In genomic region chr11:61816736-61817455, GRCh38 we compare ENCODE assay signal across 1 cellular context.
TF ChIP-seq lines count a peak whose summit lies in the region.

Gene FADS1, minus strand, starts transcription at chr11:61817003. Its CDS starts 74 bp downstream, at chr11:61816929.

TF ChIP-seq in HepG2, 621 proteins besides CTCF, POLR2A, EP300 and RAD21 (continued from another document and continues in another):
- TF ChIP-seq MYPOP (CRISPR knock-in tag; IDR thresholded peaks at IDR 0.05) (peak; percentile 95), ZNF44 (CRISPR knock-in tag; IDR thresholded peaks at IDR 0.05) (no peak), THAP9 (CRISPR knock-in tag; IDR thresholded peaks at IDR 0.05; ENCODE audit: borderline replicate concordance) (peak; percentile 63; the same call in 1 of the 2 replicates), ZNF570 (CRISPR knock-in tag; IDR thresholded peaks at IDR 0.05; ENCODE audit: borderline replicate concordance) (peak; percentile 84; the same call in 1 of the 2 replicates), HHEX (CRISPR knock-in tag; IDR thresholded peaks at IDR 0.05) (no peak), ZNF598 (CRISPR knock-in tag; IDR thresholded peaks at IDR 0.05; ENCODE audit: borderline replicate concordance) (peak; percentile 59; the same call in 1 of the 2 replicates), KDM2A (CRISPR knock-in tag; IDR thresholded peaks at IDR 0.05; ENCODE audit: borderline replicate concordance, low read depth) (peak; percentile 95), SIN3A (IDR thresholded peaks at IDR 0.05; ENCODE audit: borderline replicate concordance, low read depth, low read length) (peak; percentile 35; the same call in 1 of the 2 replicates), ZBTB42 (CRISPR knock-in tag; IDR thresholded peaks at IDR 0.05) (no peak), SAP130 (CRISPR knock-in tag; IDR thresholded peaks at IDR 0.05; ENCODE audit: low read depth) (peak; percentile 89), NRL (CRISPR knock-in tag; IDR thresholded peaks at IDR 0.05; ENCODE audit: borderline replicate concordance) (peak; percentile 62; the same call in 1 of the 2 replicates), REST (IDR thresholded peaks at IDR 0.05; ENCODE audit: borderline replicate concordance in 1 of 2, low read depth in 1 of 2, low read length in 2 of 2) (no peak), IKZF1 (IDR thresholded peaks at IDR 0.05) (no peak), ATM (IDR thresholded peaks at IDR 0.05; ENCODE audit: borderline replicate concordance) (no peak), CCAR2 (optimal IDR thresholded peaks at IDR 0.05; ENCODE audit: low read depth, low read length) (no peak), PAF1 (CRISPR knock-in tag; IDR thresholded peaks at IDR 0.05) (no peak), ZMYM3 (CRISPR knock-in tag; IDR thresholded peaks at IDR 0.05) (no peak; the same call in 1 of the 2 replicates), ZBTB44 (CRISPR knock-in tag; IDR thresholded peaks at IDR 0.05) (0 out of 2 replicates have a peak, but pooled peaks have one; percentile 26), ZNF639 (CRISPR knock-in tag; conservative IDR thresholded peaks at IDR 0.05) (peak; percentile 56; the same call in 1 of the 2 replicates), CHD4 (IDR thresholded peaks at IDR 0.05; ENCODE audit: borderline replicate concordance, low read length) (no peak), ZBTB39 (CRISPR knock-in tag; IDR thresholded peaks at IDR 0.05) (no peak), MLX (CRISPR knock-in tag; IDR thresholded peaks at IDR 0.05) (peak; percentile 35; the same call in 1 of the 2 replicates), ZNF850 (CRISPR knock-in tag; conservative IDR thresholded peaks at IDR 0.05) (no peak), TMF1 (CRISPR knock-in tag; IDR thresholded peaks at IDR 0.05; ENCODE audit: low read depth) (no peak), DR1 (CRISPR knock-in tag; IDR thresholded peaks at IDR 0.05) (peak; percentile 79), MXD1 (CRISPR knock-in tag; IDR thresholded peaks at IDR 0.05) (peak; percentile 95), ZFP62 (CRISPR knock-in tag; IDR thresholded peaks at IDR 0.05) (no peak), IRX3 (CRISPR knock-in tag; IDR thresholded peaks at IDR 0.05; ENCODE audit: borderline replicate concordance, low read depth) (no peak; the same call in 1 of the 2 replicates), ZNF33A (CRISPR knock-in tag; IDR thresholded peaks at IDR 0.05; ENCODE audit: borderline replicate concordance) (0 out of 2 replicates have a peak, but pooled peaks have one; percentile 42), BRCA1 (CRISPR knock-in tag; IDR thresholded peaks at IDR 0.05) (no peak; the same call in 1 of the 2 replicates), HDAC2 (CRISPR knock-in tag; IDR thresholded peaks at IDR 0.05) (peak; percentile 51; the same call in 1 of the 2 replicates), HOXA3 (CRISPR knock-in tag; IDR thresholded peaks at IDR 0.05) (peak; percentile 97), KAT7 (CRISPR knock-in tag; IDR thresholded peaks at IDR 0.05; ENCODE audit: borderline replicate concordance) (peak; percentile 47; the same call in 1 of the 2 replicates), YEATS4 (CRISPR knock-in tag; IDR thresholded peaks at IDR 0.05; ENCODE audit: borderline replicate concordance) (peak; percentile 89; the same call in 1 of the 2 replicates), XRCC5 (optimal IDR thresholded peaks at IDR 0.05; ENCODE audit: low read length) (peak; percentile 97), ZNF770 (CRISPR knock-in tag; IDR thresholded peaks at IDR 0.05) (no peak; the same call in 1 of the 2 replicates), ZNF564 (CRISPR knock-in tag; IDR thresholded peaks at IDR 0.05) (peak; percentile 97), NCOA2 (CRISPR knock-in tag; IDR thresholded peaks at IDR 0.05) (peak; percentile 66; the same call in 1 of the 2 replicates), E2F2 (CRISPR knock-in tag; IDR thresholded peaks at IDR 0.05; ENCODE audit: borderline replicate concordance) (0 out of 2 replicates have a peak, but pooled peaks have one; percentile 68), ATF5 (CRISPR knock-in tag; IDR thresholded peaks at IDR 0.05; ENCODE audit: low read depth) (peak; percentile 97; the same call in 1 of the 2 replicates), SAFB2 (CRISPR knock-in tag; IDR thresholded peaks at IDR 0.05; ENCODE audit: borderline replicate concordance, low read depth) (peak; percentile 85), NR0B2 (CRISPR knock-in tag; IDR thresholded peaks at IDR 0.05) (peak; percentile 81)
